ENCODE assay signal across 19 cellular contexts in genomic region chr1:67376381-67376780, GRCh38. TPM values are rescaled to one million over a fixed set of nuclear protein-coding genes. Genes with fewer than 3 reads are reported as not detected.
DNase-seq lines count a peak whose midpoint lies in the region; ATAC-seq lines count a peak whose summit lies in the region.
"Had no signal": no experiment of that assay in that cellular context is flagged by ENCODE, and none has a peak within 500 bp of the region (broad histone marks: within the 10 kb centered on the region; RNA-seq: fewer than 3 reads in every experiment).

No MANE protein-coding gene starts in this region.

- H3K4me1 Mint-ChIP-seq in activated naive CD8-positive, alpha-beta T cell treated with anti-CD3 and anti-CD28 coated beads, Interleukin-2, amount 10 ng/mL, durations not matched to agents 7 days and 5 days: peaks cover 4% of the 10 kb centered on the region
- H3K4me1 Mint-ChIP-seq in activated naive CD8-positive, alpha-beta T cell treated with anti-CD3 and anti-CD28 coated beads for 36 hours: peaks cover 4% of the 10 kb centered on the region
- no peaks in the 10 kb centered on the region for H3K4me1 Mint-ChIP-seq in stimulated activated effector memory CD8-positive, alpha-beta T cell treated with anti-CD3 and anti-CD28 coated beads, Interleukin-12 subunit alpha, Interleukin-12 subunit beta, amount 100 ng/mL, for 72 hours
- H3K4me1 Mint-ChIP-seq: CD8-positive, alpha-beta memory T cell had no signal

- POLR2A ChIA-PET in activated naive CD8-positive, alpha-beta T cell treated with anti-CD3 and anti-CD28 coated beads, Interleukin-2, amount 10 ng/mL, durations not matched to agents 7 days and 5 days (lab: Charles Lee): no interaction called here

- ATAC-seq in activated naive CD8-positive, alpha-beta T cell treated with anti-CD3 and anti-CD28 coated beads, Interleukin-2, amount 10 ng/mL, durations not matched to agents 7 days and 5 days (ENCODE audit: low read depth): no peak
- no peak for ATAC-seq in stimulated activated effector memory CD8-positive, alpha-beta T cell treated with anti-CD3 and anti-CD28 coated beads, Interleukin-12 subunit alpha, Interleukin-12 subunit beta, amount 100 ng/mL, for 72 hours
- ATAC-seq in GM19324 (IDR thresholded peaks at IDR 0.05; ENCODE audit: low FRiP score, unreplicated experiment): no peak
- ATAC-seq: activated CD8-positive, alpha-beta T cell treated with anti-CD3 and anti-CD28 coated beads, Interleukin-2, amount 10 ng/mL, durations not matched to agents 7 days and 5 days had no signal

- H3K27me3 Mint-ChIP-seq in activated naive CD8-positive, alpha-beta T cell treated with anti-CD3 and anti-CD28 coated beads, Interleukin-2, amount 10 ng/mL, durations not matched to agents 7 days and 5 days: no peaks in the 10 kb centered on the region
- no peaks in the 10 kb centered on the region for H3K27me3 Mint-ChIP-seq in activated naive CD8-positive, alpha-beta T cell treated with anti-CD3 and anti-CD28 coated beads for 36 hours
- H3K27me3 Mint-ChIP-seq: CD8-positive, alpha-beta memory T cell; progenitor cell of endocrine pancreas had no signal

- peaks cover 2% of the 10 kb centered on the region for H3K9me3 Mint-ChIP-seq in activated naive CD8-positive, alpha-beta T cell treated with anti-CD3 and anti-CD28 coated beads, Interleukin-2, amount 10 ng/mL, durations not matched to agents 7 days and 5 days
- no peaks in the 10 kb centered on the region for H3K9me3 Mint-ChIP-seq in activated naive CD8-positive, alpha-beta T cell treated with anti-CD3 and anti-CD28 coated beads for 36 hours
- H3K9me3 Mint-ChIP-seq in stimulated activated effector memory CD8-positive, alpha-beta T cell treated with anti-CD3 and anti-CD28 coated beads, Interleukin-12 subunit alpha, Interleukin-12 subunit beta, amount 100 ng/mL, for 72 hours: no peaks in the 10 kb centered on the region
- H3K9me3 Mint-ChIP-seq: CD8-positive, alpha-beta memory T cell; nephron had no signal

- no peak overlapping the region for H3K4me3 Mint-ChIP-seq in activated naive CD8-positive, alpha-beta T cell treated with anti-CD3 and anti-CD28 coated beads, Interleukin-2, amount 10 ng/mL, durations not matched to agents 7 days and 5 days
- no peak overlapping the region for H3K4me3 Mint-ChIP-seq in activated naive CD8-positive, alpha-beta T cell treated with anti-CD3 and anti-CD28 coated beads for 36 hours
- H3K4me3 Mint-ChIP-seq in stimulated activated effector memory CD8-positive, alpha-beta T cell treated with anti-CD3 and anti-CD28 coated beads, Interleukin-12 subunit alpha, Interleukin-12 subunit beta, amount 100 ng/mL, for 72 hours: no peak overlapping the region
- H3K4me3 Mint-ChIP-seq: activated CD8-positive, alpha-beta T cell treated with anti-CD3 and anti-CD28 coated beads, Interleukin-2, amount 10 ng/mL, durations not matched to agents 7 days and 5 days; CD8-positive, alpha-beta memory T cell; nephron had no signal

- peaks cover 50% of the 10 kb centered on the region for H3K36me3 Mint-ChIP-seq in activated naive CD8-positive, alpha-beta T cell treated with anti-CD3 and anti-CD28 coated beads, Interleukin-2, amount 10 ng/mL, durations not matched to agents 7 days and 5 days
- H3K36me3 Mint-ChIP-seq in activated naive CD8-positive, alpha-beta T cell treated with anti-CD3 and anti-CD28 coated beads for 36 hours: peaks cover 52% of the 10 kb centered on the region
- H3K36me3 Mint-ChIP-seq in stimulated activated effector memory CD8-positive, alpha-beta T cell treated with anti-CD3 and anti-CD28 coated beads, Interleukin-12 subunit alpha, Interleukin-12 subunit beta, amount 100 ng/mL, for 72 hours: peaks cover 97% of the 10 kb centered on the region

- peak overlapping the region; percentile 10 for H3K27ac Mint-ChIP-seq in activated naive CD8-positive, alpha-beta T cell treated with anti-CD3 and anti-CD28 coated beads, Interleukin-2, amount 10 ng/mL, durations not matched to agents 7 days and 5 days
- no peak overlapping the region for H3K27ac Mint-ChIP-seq in activated naive CD8-positive, alpha-beta T cell treated with anti-CD3 and anti-CD28 coated beads for 36 hours
- peak overlapping the region; percentile 4 for H3K27ac Mint-ChIP-seq in stimulated activated effector memory CD8-positive, alpha-beta T cell treated with anti-CD3 and anti-CD28 coated beads, Interleukin-12 subunit alpha, Interleukin-12 subunit beta, amount 100 ng/mL, for 72 hours
- H3K27ac Mint-ChIP-seq: CD8-positive, alpha-beta memory T cell; nephron; progenitor cell of endocrine pancreas had no signal

- DNase-seq in activated naive CD8-positive, alpha-beta T cell treated with anti-CD3 and anti-CD28 coated beads, Interleukin-2, amount 10 ng/mL, durations not matched to agents 7 days and 5 days: no peak
- DNase-seq in activated naive CD8-positive, alpha-beta T cell treated with anti-CD3 and anti-CD28 coated beads for 36 hours: no peak
- DNase-seq in NCI-H2196 treated with DMSO at 0.1 percent for 48 hours (lab: John Stamatoyannopoulos, UW; ENCODE audit: unreplicated experiment) (peak; percentile 19), epidermal melanocyte (ENCODE audit: insufficient read length, low spot score) (peak; percentile 61), COLO668 (lab: John Stamatoyannopoulos, UW; ENCODE audit: unreplicated experiment) (no peak)
- no peak for DNase-seq in stimulated activated effector memory CD8-positive, alpha-beta T cell treated with anti-CD3 and anti-CD28 coated beads, Interleukin-12 subunit alpha, Interleukin-12 subunit beta, amount 100 ng/mL, for 72 hours (ENCODE audit: low spot score in 2 of 2)
- no peak for DNase-seq in central memory CD4-positive, alpha-beta T cell
- DNase-seq: activated CD8-positive, alpha-beta T cell treated with anti-CD3 and anti-CD28 coated beads, Interleukin-2, amount 10 ng/mL, durations not matched to agents 7 days and 5 days; adrenal gland; CD8-positive, alpha-beta memory T cell; HCEC 1CT; KBM-7; NCI-H1048; NCI-H2081 treated with DMSO at 0.1 percent for 48 hours; Peyer's patch; stimulated activated CD4-positive, alpha-beta T cell treated with anti-CD3 and anti-CD28 coated beads, Interleukin-4, amount 100 ng/mL, for 24 hours had no signal

RNA-seq across cellular contexts. Expression of gene SERBP1, which starts 53.8 kb away (rescaled TPM):
- total RNA-seq in activated naive CD8-positive, alpha-beta T cell treated with anti-CD3 and anti-CD28 coated beads, Interleukin-2, amount 10 ng/mL, durations not matched to agents 7 days and 5 days: 100 to 1,000 TPM; 219 to 221 TPM
- 100 to 1,000 TPM; 624 to 628 TPM for total RNA-seq in activated naive CD8-positive, alpha-beta T cell treated with anti-CD3 and anti-CD28 coated beads for 36 hours

Comparison
In these comparisons a context has a peak if more than half of its experiments do, and no peak if none do; other contexts are left out.
1. DNase-seq: peak in NCI-H2196 treated with DMSO at 0.1 percent for 48 hours (single experiment) and epidermal melanocyte (single experiment); none in activated naive CD8-positive, alpha-beta T cell treated with anti-CD3 and anti-CD28 coated beads, Interleukin-2, amount 10 ng/mL, durations not matched to agents 7 days and 5 days (single experiment), activated naive CD8-positive, alpha-beta T cell treated with anti-CD3 and anti-CD28 coated beads for 36 hours (single experiment), stimulated activated effector memory CD8-positive, alpha-beta T cell treated with anti-CD3 and anti-CD28 coated beads, Interleukin-12 subunit alpha, Interleukin-12 subunit beta, amount 100 ng/mL, for 72 hours (0 of 2), central memory CD4-positive, alpha-beta T cell (single experiment) and COLO668 (single experiment).